In the genomic region with DNA sequence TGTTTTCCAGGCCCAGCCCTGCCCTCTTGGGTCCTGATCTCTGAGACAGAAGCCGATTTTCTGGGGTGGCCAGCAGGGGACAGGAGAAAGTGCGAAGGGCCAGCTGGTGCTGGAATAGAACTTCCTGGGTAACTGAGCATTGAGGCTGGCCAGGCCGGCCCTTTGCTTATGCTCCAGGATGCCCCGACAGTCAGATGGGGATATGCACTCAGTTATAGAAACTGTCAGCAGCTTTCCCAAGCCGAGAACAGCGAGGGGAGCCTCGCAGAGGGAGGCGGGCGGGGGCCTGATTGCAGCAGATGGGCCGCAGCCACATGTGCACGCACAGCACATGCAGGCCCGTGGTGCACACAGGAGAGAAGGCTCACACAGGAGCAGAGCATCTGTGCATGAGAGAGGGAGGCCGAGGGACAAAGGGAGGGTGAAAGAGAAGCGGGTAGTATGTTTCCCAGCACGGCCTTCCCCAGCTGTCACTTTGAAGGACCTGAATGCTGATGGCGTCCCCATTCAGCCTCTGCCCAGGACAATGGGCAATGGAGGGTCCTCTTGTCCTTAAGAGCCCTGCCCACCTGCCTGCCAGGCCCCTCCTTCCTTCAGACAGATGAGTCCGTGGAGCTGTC, we compare ENCODE assay signal across 14 cellular contexts. TPM values are rescaled to one million over a fixed set of nuclear protein-coding genes. Genes with fewer than 3 reads are reported as not detected.
DNase-seq lines count a peak whose midpoint lies in the region; ATAC-seq and TF ChIP-seq lines count a peak whose summit lies in the region.
"Had no signal": no experiment of that assay in that cellular context is flagged by ENCODE, and none has a peak within 500 bp of the region (broad histone marks: within the 10 kb centered on the region; RNA-seq: fewer than 3 reads in every experiment).

No MANE protein-coding gene starts in this region.

- peak overlapping the region; percentile 81 to 88 (median 85) for H3K4me3 Mint-ChIP-seq in brain

- H3K4me1 ChIP-seq in neuron (ENCODE audit: insufficient read depth, low read length) = peaks cover 26% of the 10 kb centered on the region

- TF ChIP-seq CTCF in brain (conservative IDR thresholded peaks at IDR 0.05) = no peak
- no peak for TF ChIP-seq CTCF in GM10248 (IDR thresholded peaks at IDR 0.05; ENCODE audit: control extremely low read depth, extremely low read depth, low read depth, missing control alignments)

- H3K27me3 ChIP-seq in neuron (ENCODE audit: insufficient read depth, low read length) = no peaks in the 10 kb centered on the region
- H3K27me3 ChIP-seq: ovary had no signal

- POLR2A ChIA-PET in GM10248 (lab: Yijun Ruan, JAX) = no interaction called here

- ATAC-seq in GM21526 (IDR thresholded peaks at IDR 0.05; ENCODE audit: low FRiP score, unreplicated experiment) = no peak

- H3K9me3 ChIP-seq in neuron (ENCODE audit: low read length) = no peaks in the 10 kb centered on the region
- H3K9me3 ChIP-seq: ovary, upper lobe of left lung had no signal

- H3K9me3 Mint-ChIP-seq in brain = no peaks in the 10 kb centered on the region

- H3K27me3 Mint-ChIP-seq in brain = no peaks in the 10 kb centered on the region

- peak overlapping the region; percentile 43 for H3K4me3 ChIP-seq in neuron (ENCODE audit: low read length)
- H3K4me3 ChIP-seq: ovary, upper lobe of left lung had no signal

- H3K4me1 Mint-ChIP-seq in brain = peaks cover 62% of the 10 kb centered on the region

- H3K36me3 ChIP-seq in neuron (ENCODE audit: insufficient read depth, low read length) = peaks cover 8% of the 10 kb centered on the region
- H3K36me3 ChIP-seq: ovary, upper lobe of left lung had no signal

- CTCF ChIA-PET in GM10248 (lab: Yijun Ruan, JAX) = interaction anchor here (0.6 to 6.2 kb wide), 14 partner anchors 8 to 226 kb away, joined by 3 to 50 read pairs (median 4); no protein-coding TSS in a partner anchor

- DNase-seq in DMS79 (lab: John Stamatoyannopoulos, UW) (peak; percentile 70), DMS79 treated with DMSO at 0.1 percent for 48 hours (lab: John Stamatoyannopoulos, UW) (no peak), NCI-H345 (lab: John Stamatoyannopoulos, UW) (peak; percentile 94), medulla oblongata (ENCODE audit: extremely low spot score) (no peak), GM10248 (ENCODE audit: extremely low spot score) (no peak)
- DNase-seq: activated CD4-positive, alpha-beta T cell treated with anti-CD3 and anti-CD28 coated beads for 1 hour; COR-L47; Kasumi-1 had no signal

- peak overlapping the region; percentile 94 to 99 (median 95) for H3K27ac Mint-ChIP-seq in brain

- peaks cover 9% of the 10 kb centered on the region for H3K36me3 Mint-ChIP-seq in brain

- peak overlapping the region; percentile 38 for H2AFZ ChIP-seq in neuron (ENCODE audit: low read depth, low read length)

RNA-seq across cellular contexts. Expression of a gene that starts 0.6 kb away (rescaled TPM):
- polyA plus RNA-seq in brain (ENCODE audit: insufficient read depth, low read depth, low replicate concordance) = 48.3 TPM
- polyA plus RNA-seq: endothelial cell of umbilical vein, ovary had no signal

RNA-seq across cellular contexts. Expression of a gene that starts 6.2 kb away (rescaled TPM):
- polyA plus RNA-seq in brain (ENCODE audit: insufficient read depth, low read depth, low replicate concordance) = 0.51 TPM
- polyA plus RNA-seq: endothelial cell of umbilical vein had no signal

RNA-seq across cellular contexts. Expression of a gene that starts 35.1 kb away (rescaled TPM):
- 48.2 TPM for polyA plus RNA-seq in brain (ENCODE audit: insufficient read depth, low read depth, low replicate concordance)

Comparison
In these comparisons a context has a peak if more than half of its experiments do, and no peak if none do; other contexts are left out.
1. DNase-seq: peak in DMS79 (single experiment) and NCI-H345 (single experiment); none in DMS79 treated with DMSO at 0.1 percent for 48 hours (single experiment), medulla oblongata (single experiment) and GM10248 (single experiment).